Comparison of ENCODE assay signal across 20 cellular contexts in genomic region chr20:47269309-47270165, GRCh38.
DNase-seq lines count a peak whose midpoint lies in the region; ATAC-seq and TF ChIP-seq lines count a peak whose summit lies in the region.
"Had no signal": no experiment of that assay in that cellular context is flagged by ENCODE, and none has a peak within 500 bp of the region (broad histone marks: within the 10 kb centered on the region; RNA-seq: fewer than 3 reads in every experiment).

No MANE protein-coding gene starts in this region.

- intact Hi-C loops in OCI-LY7 (cut with micrococcal nuclease; ENCODE audit: unreplicated experiment): loop anchor here (5.0 kb wide), 2 partner anchors 72 to 233 kb away; partner anchors contain the start of gene NCOA3
- intact Hi-C loops in CD4-positive, alpha-beta T cell (cut with DNase I, micrococcal nuclease): loop anchor here in 1 of 2 experiments (5.0 kb wide), 1 partner anchor 72 kb away; no protein-coding TSS in a partner anchor

- H3K27ac Mint-ChIP-seq in chondrocyte (ENCODE audit: unreplicated experiment): peak overlapping the region; percentile 63
- peak overlapping the region; percentile 64 for H3K27ac Mint-ChIP-seq in osteocyte (ENCODE audit: unreplicated experiment)
- H3K27ac Mint-ChIP-seq in CD4-positive, alpha-beta T cell: no peak overlapping the region
- H3K27ac Mint-ChIP-seq: stimulated activated naive B cell treated with anti-CD40 and anti-IgM and Interleukin-4, amounts not matched to agents 10 μg/mL and 1 μg/mL and 100 μg/mL, for 72 hours; T-helper 1 cell treated with Interleukin-12 subunit alpha and Interleukin-12 subunit beta and Interleukin-4 antibody, amounts not matched to agents 30 μg/mL and 1 μg/mL, for 36 hours had no signal

- H2AFZ ChIP-seq in OCI-LY7 (ENCODE audit: low read length): no peak overlapping the region

- H3K9me3 Mint-ChIP-seq in chondrocyte (ENCODE audit: low read depth) (no peaks in the 10 kb centered on the region), osteocyte (ENCODE audit: unreplicated experiment) (no peaks in the 10 kb centered on the region)
- no peaks in the 10 kb centered on the region for H3K9me3 Mint-ChIP-seq in CD4-positive, alpha-beta T cell
- H3K9me3 Mint-ChIP-seq: naive thymus-derived CD8-positive, alpha-beta T cell; stimulated activated naive B cell treated with anti-CD40 and anti-IgM and Interleukin-4, amounts not matched to agents 10 μg/mL and 1 μg/mL and 100 μg/mL, for 72 hours; T-helper 1 cell treated with Interleukin-12 subunit alpha and Interleukin-12 subunit beta and Interleukin-4 antibody, amounts not matched to agents 30 μg/mL and 1 μg/mL, for 36 hours had no signal

- DNase-seq in GM03348 (ENCODE audit: low spot score): peak; percentile 27
- DNase-seq in OCI-LY7 (ENCODE audit: low spot score): no peak
- DNase-seq in chondrocyte (ENCODE audit: low spot score): no peak
- no peak for DNase-seq in osteocyte (ENCODE audit: extremely low spot score, unreplicated experiment)
- DNase-seq in NCI-H187 treated with DMSO at 0.1 percent for 48 hours (lab: John Stamatoyannopoulos, UW): no peak
- no peak for DNase-seq in CD4-positive, alpha-beta T cell
- DNase-seq: activated CD4-positive, alpha-beta T cell treated with anti-CD3 and anti-CD28 coated beads, Interleukin-2, amount 50 U/mL, for 4 hours; activated naive CD4-positive, alpha-beta T cell treated with Interleukin-2 at 50 U/mL for 16 hours; effector memory CD4-positive, alpha-beta T cell; esophagus squamous epithelium; heart left ventricle; naive thymus-derived CD8-positive, alpha-beta T cell; NCI-H1417 treated with DMSO at 0.1 percent for 48 hours; SHP77 treated with DMSO at 0.1 percent for 48 hours; stimulated activated CD4-positive, alpha-beta T cell treated with anti-CD3 and anti-CD28 coated beads, Interleukin-1b, Interleukin-23, amount 100 ng/mL, for 48 hours; stimulated activated naive B cell treated with anti-CD40 and anti-IgM and Interleukin-4, amounts not matched to agents 10 μg/mL and 1 μg/mL and 100 μg/mL, for 72 hours had no signal

- POLR2A ChIA-PET in OCI-LY7 (lab: Charles Lee): interaction anchor here (0.6 to 0.7 kb wide), 2 partner anchors 14 to 379 kb away, joined by 3 to 5 read pairs; no protein-coding TSS in a partner anchor
- POLR2A ChIA-PET in CD4-positive, alpha-beta T cell (lab: Charles Lee): no interaction called here

- no peak for ATAC-seq in HG03439 (IDR thresholded peaks at IDR 0.05; ENCODE audit: unreplicated experiment)
- no peak for ATAC-seq in CD4-positive, alpha-beta T cell (ENCODE audit: poor library complexity)
- ATAC-seq: HCT116; heart left ventricle; naive thymus-derived CD8-positive, alpha-beta T cell; stimulated activated naive B cell treated with anti-CD40 and anti-IgM and Interleukin-4, amounts not matched to agents 10 μg/mL and 1 μg/mL and 100 μg/mL, for 72 hours had no signal

- H3K4me1 Mint-ChIP-seq in chondrocyte (ENCODE audit: low read depth) (peaks cover 36% of the 10 kb centered on the region), osteocyte (ENCODE audit: unreplicated experiment) (peaks cover 35% of the 10 kb centered on the region)
- peaks cover 28% of the 10 kb centered on the region for H3K4me1 Mint-ChIP-seq in CD4-positive, alpha-beta T cell (ENCODE audit: low read depth)

- peaks cover 76% of the 10 kb centered on the region for H3K79me2 ChIP-seq in OCI-LY7 (ENCODE audit: insufficient read depth, low read depth, low read length)

- peaks cover 14% of the 10 kb centered on the region for H3K36me3 Mint-ChIP-seq in chondrocyte (ENCODE audit: low read depth)
- peaks cover 24% of the 10 kb centered on the region for H3K36me3 Mint-ChIP-seq in osteocyte (ENCODE audit: unreplicated experiment)
- peaks cover 66% of the 10 kb centered on the region for H3K36me3 Mint-ChIP-seq in CD4-positive, alpha-beta T cell (ENCODE audit: low read depth)

- peaks cover 89% of the 10 kb centered on the region for H3K36me3 ChIP-seq in OCI-LY7 (ENCODE audit: insufficient read depth, low read length)
- H3K36me3 ChIP-seq: thoracic aorta had no signal

- H3K27me3 Mint-ChIP-seq in chondrocyte (ENCODE audit: low read depth) (no peaks in the 10 kb centered on the region), osteocyte (ENCODE audit: unreplicated experiment) (no peaks in the 10 kb centered on the region)
- H3K27me3 Mint-ChIP-seq in CD4-positive, alpha-beta T cell: no peaks in the 10 kb centered on the region
- H3K27me3 Mint-ChIP-seq: naive thymus-derived CD8-positive, alpha-beta T cell; stimulated activated naive B cell treated with anti-CD40 and anti-IgM and Interleukin-4, amounts not matched to agents 10 μg/mL and 1 μg/mL and 100 μg/mL, for 72 hours had no signal

- H3K4me3 Mint-ChIP-seq in chondrocyte (ENCODE audit: unreplicated experiment): no peak overlapping the region
- no peak overlapping the region for H3K4me3 Mint-ChIP-seq in osteocyte (ENCODE audit: unreplicated experiment)
- no peak overlapping the region for H3K4me3 Mint-ChIP-seq in CD4-positive, alpha-beta T cell
- H3K4me3 Mint-ChIP-seq: naive thymus-derived CD8-positive, alpha-beta T cell; stimulated activated naive B cell treated with anti-CD40 and anti-IgM and Interleukin-4, amounts not matched to agents 10 μg/mL and 1 μg/mL and 100 μg/mL, for 72 hours; T-helper 1 cell treated with Interleukin-12 subunit alpha and Interleukin-12 subunit beta and Interleukin-4 antibody, amounts not matched to agents 30 μg/mL and 1 μg/mL, for 36 hours had no signal

- H4K20me1 ChIP-seq in OCI-LY7 (ENCODE audit: insufficient read depth, low read length): no peaks in the 10 kb centered on the region

- H3K9me3 ChIP-seq in OCI-LY7 (ENCODE audit: low read length): no peaks in the 10 kb centered on the region
- no peaks in the 10 kb centered on the region for H3K9me3 ChIP-seq in CD4-positive, alpha-beta T cell (ENCODE audit: control insufficient read depth, low read length)
- H3K9me3 ChIP-seq: esophagus squamous epithelium, heart left ventricle, thoracic aorta had no signal

- CTCF ChIA-PET in OCI-LY7 (lab: Charles Lee; ENCODE audit: unreplicated experiment): interaction anchor here (2.5 kb wide), 1 partner anchor 7 kb away, joined by 11 read pairs; no protein-coding TSS in a partner anchor
- CTCF ChIA-PET in CD4-positive, alpha-beta T cell (lab: Charles Lee): interaction anchor here (6.4 kb wide), 1 partner anchor 114 kb away, joined by 185 read pairs; no protein-coding TSS in a partner anchor

- H3K4me3 ChIP-seq in OCI-LY7 (ENCODE audit: low read depth, low read length, poor library complexity, severe bottlenecking): no peak overlapping the region
- H3K4me3 ChIP-seq: esophagus squamous epithelium, heart left ventricle, thoracic aorta had no signal

- no peak overlapping the region for H3K4me2 ChIP-seq in OCI-LY7 (ENCODE audit: low read length)

- BruUV-seq in OCI-LY7 (replicated peaks; lab: Mats Ljungman, UMichigan): no TSS peak

- no peaks in the 10 kb centered on the region for H3K9me2 ChIP-seq in OCI-LY7 (ENCODE audit: insufficient read depth, low read length)

- peaks cover 71% of the 10 kb centered on the region for H3K4me1 ChIP-seq in OCI-LY7 (ENCODE audit: insufficient read depth, low read length, poor library complexity, severe bottlenecking)

- peak overlapping the region; percentile 41 for H3K27ac ChIP-seq in OCI-LY7 (ENCODE audit: low read depth, low read length, poor library complexity, severe bottlenecking)
- no peak overlapping the region for H3K27ac ChIP-seq in CD4-positive, alpha-beta T cell (ENCODE audit: low read depth, low read length)
- H3K27ac ChIP-seq: esophagus squamous epithelium, heart left ventricle had no signal

- H3K27me3 ChIP-seq in CD4-positive, alpha-beta T cell (ENCODE audit: control insufficient read depth, insufficient read depth, low read length): no peaks in the 10 kb centered on the region
- H3K27me3 ChIP-seq: esophagus squamous epithelium, heart left ventricle had no signal

- TF ChIP-seq CTCF in OCI-LY7 (conservative IDR thresholded peaks at IDR 0.05; ENCODE audit: low read length) (no peak), chondrocyte (IDR thresholded peaks at IDR 0.05) (no peak), osteocyte (IDR thresholded peaks at IDR 0.05) (no peak)
- no peak for TF ChIP-seq CTCF in CD4-positive, alpha-beta T cell (IDR thresholded peaks at IDR 0.05)
